ENCODE assay signal across 9 cellular contexts in the genomic region with DNA sequence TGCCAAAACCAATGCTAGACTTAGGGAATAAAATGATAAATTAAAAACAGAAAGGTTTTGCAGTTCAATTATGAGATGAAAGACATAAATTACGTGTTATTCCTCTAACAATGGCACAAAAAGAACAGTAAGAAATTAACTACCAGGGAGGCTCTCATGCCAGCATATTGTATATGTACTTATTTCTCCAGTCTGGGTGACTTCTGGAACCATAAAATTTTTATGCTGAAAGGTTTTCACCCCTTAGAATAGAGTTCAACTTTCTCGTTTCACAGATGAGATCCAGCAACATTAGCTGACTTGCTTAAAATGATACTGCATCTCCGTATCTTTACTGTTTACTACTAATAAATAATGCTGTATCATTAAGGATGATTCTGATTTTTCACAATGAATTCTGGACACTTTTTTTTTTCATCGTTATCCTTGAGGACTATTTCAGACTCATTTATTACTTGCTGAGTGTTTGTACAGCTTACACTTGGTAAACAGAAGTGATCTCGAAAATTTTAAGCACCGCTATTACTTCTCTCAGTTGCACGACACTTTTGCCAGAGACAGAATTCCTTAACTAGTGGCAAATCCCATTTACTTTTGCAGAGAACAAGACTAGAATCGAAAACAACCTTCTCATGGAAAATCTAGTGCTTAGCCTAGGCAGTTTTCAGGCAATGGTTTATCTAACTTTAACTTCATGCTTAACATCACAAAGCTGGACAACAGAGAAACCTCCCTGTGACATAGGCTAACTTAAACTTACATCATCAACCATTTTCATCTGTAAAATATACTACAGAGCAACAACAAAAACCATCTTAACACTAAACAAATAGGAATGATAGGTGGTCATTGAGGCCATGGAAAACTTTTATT. TPM values are rescaled to one million over a fixed set of nuclear protein-coding genes. Genes with fewer than 3 reads are reported as not detected.
DNase-seq lines count a peak whose midpoint lies in the region; ATAC-seq and TF ChIP-seq lines count a peak whose summit lies in the region.
"Had no signal": no experiment of that assay in that cellular context is flagged by ENCODE, and none has a peak within 500 bp of the region (broad histone marks: within the 10 kb centered on the region; RNA-seq: fewer than 3 reads in every experiment).

No MANE protein-coding gene starts in this region.

- H3K9me3 ChIP-seq in BLaER1 = no peaks in the 10 kb centered on the region
- no peaks in the 10 kb centered on the region for H3K9me3 ChIP-seq in HUES64 (ENCODE audit: insufficient read depth, low read depth, low read length)

- H3K27me3 ChIP-seq in BLaER1 = no peaks in the 10 kb centered on the region
- no peaks in the 10 kb centered on the region for H3K27me3 ChIP-seq in HUES64 (ENCODE audit: insufficient read depth, low read length)

- H3K36me3 ChIP-seq in BLaER1 (peaks cover 68% of the 10 kb centered on the region), HUES64 (ENCODE audit: insufficient read depth, low read length) (peaks cover 63% of the 10 kb centered on the region)

- no peaks in the 10 kb centered on the region for H3K27me3 Mint-ChIP-seq in nephron (ENCODE audit: low read depth)

- 82% methylated on average over 7 of the region's 8 CpGs for whole genome bisulfite sequencing in HUES64

- H3K27ac Mint-ChIP-seq in nephron = peak overlapping the region in 2 of 3 experiments; percentile 97 to 98

- no peak for TF ChIP-seq CTCF in choroid plexus epithelial cell (conservative IDR thresholded peaks at IDR 0.05; ENCODE audit: low read depth, low read length)
- TF ChIP-seq CTCF in nephron (IDR thresholded peaks at IDR 0.05; ENCODE audit: unreplicated experiment in 3 of 3) = no peak

- H3K27ac ChIP-seq in BLaER1 (no peak overlapping the region), HUES64 (ENCODE audit: low read depth, low read length) (peak overlapping the region; percentile 24; the same call in 1 of the 2 replicates)

- peaks cover 40% of the 10 kb centered on the region for H3K36me3 Mint-ChIP-seq in nephron (ENCODE audit: low read depth)

- peak overlapping the region; percentile 76 for H3K4me2 ChIP-seq in BLaER1

- H3K4me1 ChIP-seq in BLaER1 = peaks cover 43% of the 10 kb centered on the region
- H3K4me1 ChIP-seq in HUES64 (ENCODE audit: insufficient read depth, low read length) = peaks cover 22% of the 10 kb centered on the region

- no peak for ATAC-seq in GM21447 (IDR thresholded peaks at IDR 0.05; ENCODE audit: unreplicated experiment)
- no peak for ATAC-seq in HG03139 (IDR thresholded peaks at IDR 0.05; ENCODE audit: unreplicated experiment)

- H3K9me3 Mint-ChIP-seq in nephron = no peaks in the 10 kb centered on the region

- H3K4me1 Mint-ChIP-seq in nephron = peaks cover 21% of the 10 kb centered on the region

- H3K4me3 Mint-ChIP-seq in nephron = peak overlapping the region; percentile 97 to 99 (median 99)

- peaks cover 73% of the 10 kb centered on the region for H4K20me1 ChIP-seq in BLaER1

- peak overlapping the region; percentile 92; the same call in 1 of the 2 replicates for H3K4me3 ChIP-seq in BLaER1
- H3K4me3 ChIP-seq in HUES64 (ENCODE audit: low read length) = peak overlapping the region; percentile 92
- H3K4me3 ChIP-seq in choroid plexus epithelial cell (ENCODE audit: low read depth, low read length) = peak overlapping the region; percentile 54

- peak overlapping the region; percentile 99 for H3K9ac ChIP-seq in BLaER1
- peak overlapping the region; percentile 69 for H3K9ac ChIP-seq in HUES64 (ENCODE audit: low read depth, low read length)

- DNase-seq in choroid plexus epithelial cell (ENCODE audit: low read depth) = peak; percentile 25
- DNase-seq in NCI-H1105 treated with DMSO at 0.1 percent for 48 hours (lab: John Stamatoyannopoulos, UW) = no peak
- DNase-seq in cerebellar nuclear complex (lab: John Stamatoyannopoulos, UW) = no peak
- DNase-seq: NCI-H345 had no signal

RNA-seq across cellular contexts. Expression of a gene that starts 2.7 kb away (rescaled TPM):
- polyA plus RNA-seq in HUES64 (2013, experiment 1 of 2) = 61.4 TPM
- 64.2 TPM for polyA plus RNA-seq in HUES64 (2013, experiment 2 of 2)

RNA-seq across cellular contexts. Expression of a gene that starts 3.0 kb away (rescaled TPM):
- 43.6 TPM for polyA plus RNA-seq in HUES64 (2013, experiment 1 of 2)
- 52.0 TPM for polyA plus RNA-seq in HUES64 (2013, experiment 2 of 2)

RNA-seq across cellular contexts. Expression of a gene that starts 23.4 kb away (rescaled TPM):
- polyA plus RNA-seq in HUES64 (2013, experiment 1 of 2) = 18.6 TPM
- 17.9 TPM for polyA plus RNA-seq in HUES64 (2013, experiment 2 of 2)
